ENCODE assay signal across 18 cellular contexts in genomic region chr6:138229663-138230194, GRCh38. TPM values are rescaled to one million over a fixed set of nuclear protein-coding genes. Genes with fewer than 3 reads are reported as not detected.
A peak's percentile ranks its signal among the peaks of the same experiment; 100 is the strongest.
DNase-seq lines count a peak whose midpoint lies in the region; TF ChIP-seq lines count a peak whose summit lies in the region.
"Had no signal": no experiment of that assay in that cellular context is flagged by ENCODE, and none has a peak within 500 bp of the region (broad histone marks: within the 10 kb centered on the region; RNA-seq: fewer than 3 reads in every experiment).

No MANE protein-coding gene starts in this region.

- peaks cover 48% of the 10 kb centered on the region for H3K4me1 Mint-ChIP-seq in type B pancreatic cell (ENCODE audit: unreplicated experiment)
- H3K4me1 Mint-ChIP-seq: CD4-positive, CD25-positive, alpha-beta regulatory T cell had no signal

- TF ChIP-seq CTCF in LNCaP clone FGC (IDR thresholded peaks at IDR 0.05; ENCODE audit: control insufficient read depth, extremely low read depth, insufficient read depth) (no peak), type B pancreatic cell (conservative IDR thresholded peaks at IDR 0.05) (no peak)

- peak; percentile 28 for DNase-seq in NCI-H510A treated with DMSO at 0.1 percent for 48 hours (lab: John Stamatoyannopoulos, UW)
- DNase-seq in NCI-H510A (lab: John Stamatoyannopoulos, UW), result no peak
- DNase-seq in LNCaP clone FGC (ENCODE audit: low read depth), result no peak
- DNase-seq in type B pancreatic cell (ENCODE audit: extremely low spot score, unreplicated experiment), result no peak
- DNase-seq in NCI-H774 (lab: John Stamatoyannopoulos, UW), result no peak
- no peak for DNase-seq in kidney tubule cell (ENCODE audit: low spot score)
- DNase-seq: AML-193; CD4-positive, CD25-positive, alpha-beta regulatory T cell; H9; MG63; NCI-H1092; NCI-H187; NK-92 treated with Interleukin-12 subunit alpha and Interleukin-12 subunit beta, amount 100 ng/mL, for 24 hours; OCI-M1 had no signal

- H3K36me3 Mint-ChIP-seq in type B pancreatic cell, result peaks cover 4% of the 10 kb centered on the region
- H3K36me3 Mint-ChIP-seq: CD4-positive, CD25-positive, alpha-beta regulatory T cell had no signal

- H3K9me3 Mint-ChIP-seq in type B pancreatic cell, result no peaks in the 10 kb centered on the region
- H3K9me3 Mint-ChIP-seq: H9 had no signal

- H3K27ac ChIP-seq in cingulate gyrus (ENCODE audit: low read depth, low read length), result peak overlapping the region; percentile 1
- H3K27ac ChIP-seq: SJSA1 had no signal

- H3K27me3 Mint-ChIP-seq in type B pancreatic cell, result no peaks in the 10 kb centered on the region

- peak overlapping the region; percentile 92 for H3K27ac Mint-ChIP-seq in type B pancreatic cell
- H3K27ac Mint-ChIP-seq: CD4-positive, CD25-positive, alpha-beta regulatory T cell; H9 had no signal

- no peak overlapping the region for H3K4me3 Mint-ChIP-seq in type B pancreatic cell
- H3K4me3 Mint-ChIP-seq: CD4-positive, CD25-positive, alpha-beta regulatory T cell; H9 had no signal

- H3K4me3 ChIP-seq in LNCaP clone FGC (ENCODE audit: low read depth, low read length), result peak overlapping the region; percentile 17; the same call in 1 of the 2 replicates
- H3K4me3 ChIP-seq: MG63, SJSA1 had no signal

RNA-seq across cellular contexts. Expression of gene PBOV1, which starts 11.4 kb away (rescaled TPM):
- total RNA-seq in type B pancreatic cell (ENCODE audit: low replicate concordance), result not detected in 2 replicates
- total RNA-seq: CD4-positive, CD25-positive, alpha-beta regulatory T cell; G401; H9; NCI-H460; SJSA1 had no signal
